In the genomic region with DNA sequence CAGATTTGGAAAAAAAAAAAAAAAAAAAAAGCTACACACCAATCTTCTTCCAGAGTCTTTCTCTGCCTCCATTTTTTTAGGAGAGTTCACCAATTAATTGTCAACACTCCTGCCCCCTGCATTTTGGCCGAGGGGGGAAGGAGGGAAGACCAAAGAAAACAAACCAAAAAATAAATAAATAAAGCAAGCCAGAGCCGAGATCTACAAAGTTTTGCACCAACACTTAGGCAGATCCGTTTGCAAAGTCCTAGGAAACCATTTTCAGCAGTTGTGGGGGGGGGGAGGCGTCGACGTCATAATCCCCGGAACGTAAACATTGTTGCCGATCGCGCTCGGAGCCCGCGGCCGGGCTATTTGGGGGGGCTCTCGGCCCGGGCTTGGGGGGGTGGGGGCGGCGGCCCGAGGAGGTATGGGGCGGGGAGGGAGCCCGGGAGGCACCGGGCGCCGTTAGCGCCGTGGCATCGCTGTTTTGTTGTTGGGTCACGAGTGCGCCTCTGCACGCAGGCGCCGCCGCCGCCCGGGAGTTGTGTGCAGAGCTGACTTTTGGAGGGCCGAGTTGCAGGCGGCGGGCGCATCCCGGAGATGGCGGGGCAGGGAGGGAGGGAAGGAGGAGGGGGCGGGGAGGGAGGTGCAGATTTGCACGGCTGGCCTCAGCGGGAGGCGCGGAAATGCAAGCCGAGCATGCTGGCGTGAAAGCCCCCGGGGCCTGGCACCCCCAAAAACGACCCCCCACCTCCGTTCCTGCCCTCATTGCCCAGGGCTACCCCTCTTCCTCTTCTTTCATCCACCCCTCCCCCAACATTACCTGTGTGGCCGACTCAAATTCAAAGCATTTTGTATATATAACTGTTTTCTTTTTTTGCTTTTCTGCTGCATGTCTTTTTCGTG, we compare ENCODE assay signal across 8 cellular contexts. TPM values are rescaled to one million over a fixed set of nuclear protein-coding genes. Genes with fewer than 3 reads are reported as not detected.
DNase-seq lines count a peak whose midpoint lies in the region; ATAC-seq and TF ChIP-seq lines count a peak whose summit lies in the region.

No MANE protein-coding gene starts in this region.

- TF ChIP-seq CTCF in GM20000 (IDR thresholded peaks at IDR 0.05; ENCODE audit: extremely low read depth, missing control alignments) = no peak

- no peaks in the 10 kb centered on the region for H3K9me3 Mint-ChIP-seq in activated CD4-positive, alpha-beta T cell treated with anti-CD3 and anti-CD28 coated beads for 36 hours (ENCODE audit: low read depth)

- peak overlapping the region; percentile 83 for H3K4me3 Mint-ChIP-seq in activated CD4-positive, alpha-beta T cell treated with anti-CD3 and anti-CD28 coated beads for 36 hours

- peak; percentile 76 for ATAC-seq in activated CD4-positive, alpha-beta T cell treated with anti-CD3 and anti-CD28 coated beads for 36 hours
- no peak for ATAC-seq in GM18498 (IDR thresholded peaks at IDR 0.05; ENCODE audit: unreplicated experiment)

- H3K36me3 Mint-ChIP-seq in activated CD4-positive, alpha-beta T cell treated with anti-CD3 and anti-CD28 coated beads for 36 hours (ENCODE audit: low read depth) = no peaks in the 10 kb centered on the region

- CTCF ChIA-PET in activated CD4-positive, alpha-beta T cell treated with anti-CD3 and anti-CD28 coated beads for 36 hours (lab: Charles Lee) = interaction anchor here (0.7 to 1.1 kb wide), 5 partner anchors 12 to 132 kb away, joined by 3 to 8 read pairs (median 4); a partner anchor contains a TSS

- peak overlapping the region; percentile 99 for H3K27ac Mint-ChIP-seq in activated CD4-positive, alpha-beta T cell treated with anti-CD3 and anti-CD28 coated beads for 36 hours

- peaks cover 24% of the 10 kb centered on the region for H3K4me1 Mint-ChIP-seq in activated CD4-positive, alpha-beta T cell treated with anti-CD3 and anti-CD28 coated beads for 36 hours

- H3K27ac ChIP-seq in cingulate gyrus (ENCODE audit: low read depth, low read length) = peak overlapping the region; percentile 83

- H3K27me3 Mint-ChIP-seq in activated CD4-positive, alpha-beta T cell treated with anti-CD3 and anti-CD28 coated beads for 36 hours = no peaks in the 10 kb centered on the region

- intact Hi-C loops in activated CD4-positive, alpha-beta T cell treated with anti-CD3 and anti-CD28 coated beads for 36 hours (cut with DNase I, micrococcal nuclease) = loop anchor here (1.0 to 10.0 kb wide), 7 partner anchors 10 to 505 kb away; a partner anchor contains a TSS

- POLR2A ChIA-PET in activated CD4-positive, alpha-beta T cell treated with anti-CD3 and anti-CD28 coated beads for 36 hours (lab: Charles Lee) = interaction anchor here (0.7 to 2.7 kb wide), 3 partner anchors 11 to 223 kb away, joined by 3 to 12 read pairs (median 4); a partner anchor contains a TSS

- DNase-seq in AG08395 (ENCODE audit: low spot score) = peak; percentile 55
- DNase-seq in GM20000 (ENCODE audit: low spot score) = peak; percentile 82
- DNase-seq in NCI-H345 (lab: John Stamatoyannopoulos, UW) = peak; percentile 79
- DNase-seq in activated CD4-positive, alpha-beta T cell treated with anti-CD3 and anti-CD28 coated beads for 36 hours = peak; percentile 87
- DNase-seq in left kidney (ENCODE audit: low read depth, low spot score) = peak; percentile 91
- peak; percentile 70 for DNase-seq in stimulated activated CD4-positive, alpha-beta T cell treated with anti-CD3 and anti-CD28 coated beads, Interleukin-1b, Interleukin-23, amount 100 ng/mL, for 48 hours

RNA-seq across cellular contexts. Expression of a gene that starts 0.6 kb away (rescaled TPM):
- total RNA-seq in activated CD4-positive, alpha-beta T cell treated with anti-CD3 and anti-CD28 coated beads for 36 hours = 10 to 100 TPM; 39.2 to 48.7 TPM

RNA-seq across cellular contexts. Expression of a gene that starts 46.1 kb away (rescaled TPM):
- total RNA-seq in activated CD4-positive, alpha-beta T cell treated with anti-CD3 and anti-CD28 coated beads for 36 hours = 10 to 100 TPM; 29.4 to 35.9 TPM
